18 cellular contexts compared by ENCODE assay signal in the genomic region with DNA sequence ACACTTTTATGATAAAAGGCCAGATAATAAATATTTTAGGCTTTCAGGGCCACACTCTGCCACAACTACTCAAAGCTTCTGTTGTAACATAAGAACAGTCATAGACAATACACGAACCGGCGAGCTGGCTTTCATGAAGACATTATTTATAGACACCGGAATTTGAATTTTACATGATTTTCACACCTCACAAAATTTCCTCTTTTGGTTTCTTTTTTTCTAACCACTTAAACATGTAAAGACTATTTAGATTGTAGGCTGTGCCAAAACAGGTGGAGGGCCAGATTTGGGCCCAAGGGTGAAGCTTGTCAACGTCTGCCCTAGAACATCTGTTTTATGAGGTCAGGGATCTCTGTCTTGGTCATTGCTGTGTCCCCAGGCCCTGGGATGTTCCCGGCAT. TPM values are rescaled to one million over a fixed set of nuclear protein-coding genes. Genes with fewer than 3 reads are reported as not detected.
DNase-seq lines count a peak whose midpoint lies in the region; ATAC-seq, FAIRE-seq and TF ChIP-seq lines count a peak whose summit lies in the region.
"Had no signal": no experiment of that assay in that cellular context is flagged by ENCODE, and none has a peak within 500 bp of the region (broad histone marks: within the 10 kb centered on the region; RNA-seq: fewer than 3 reads in every experiment).

No MANE protein-coding gene starts in this region.

- no peaks in the 10 kb centered on the region for H3K79me2 ChIP-seq in K562 (ENCODE audit: control insufficient read depth, insufficient read depth, low read length)

- H3K9me3 Mint-ChIP-seq in activated T-cell treated with anti-CD3 and anti-CD28 coated beads, Interleukin-2, amount 50 U/mL, for 72 hours = no peaks in the 10 kb centered on the region
- H3K9me3 Mint-ChIP-seq in T-helper 2 cell treated with Interferon-gamma antibody and Interleukin-4, amounts not matched to agents 5 μg/mL and 100 μg/mL, for 36 hours = no peaks in the 10 kb centered on the region
- H3K9me3 Mint-ChIP-seq: activated naive CD4-positive, alpha-beta T cell treated with anti-CD3 and anti-CD28 coated beads, Interleukin-2, amount 50 U/mL, for 72 hours had no signal

- H3K27ac ChIP-seq in K562 (ENCODE audit: extremely low read depth, low read depth, low read length) = no peak overlapping the region
- H3K27ac ChIP-seq: coronary artery, esophagus squamous epithelium, neutrophil had no signal

- TF ChIP-seq CTCF in K562 (IDR thresholded peaks at IDR 0.05 in 2 of 3, conservative IDR thresholded peaks at IDR 0.05 in 1 of 3; ENCODE audit: insufficient read depth in 2 of 3, low read depth in 1 of 3, low read length in 3 of 3) = no peak

- H3K9ac ChIP-seq in K562 (ENCODE audit: insufficient read depth in 1 of 2, low read depth in 2 of 2, low read length in 2 of 2) = no peak overlapping the region

- DNase-seq in activated T-cell treated with anti-CD3 and anti-CD28 coated beads, Interleukin-2, amount 50 U/mL, for 72 hours = no peak
- no peak for DNase-seq in activated T-cell treated with anti-CD3 and anti-CD28 coated beads, Interleukin-2, amount 50 U/mL, for 48 hours
- DNase-seq in K562 (ENCODE audit: extremely low read depth in 1 of 4, low spot score in 3 of 4) (no peak), HAP-1 (ENCODE audit: low spot score in 2 of 2) (no peak), cardiac septum (ENCODE audit: low spot score) (no peak)
- DNase-seq in T-helper 2 cell treated with Interferon-gamma antibody and Interleukin-4, amounts not matched to agents 5 μg/mL and 100 μg/mL, for 36 hours (ENCODE audit: low spot score) = no peak
- no peak for DNase-seq in central memory CD4-positive, alpha-beta T cell
- DNase-seq: activated CD8-positive, alpha-beta memory T cell treated with anti-CD3 and anti-CD28 coated beads for 24 hours; esophagus squamous epithelium; NCI-H1694 treated with DMSO at 0.1 percent for 48 hours; NCI-H748 treated with DMSO at 0.1 percent for 48 hours; small intestine had no signal

- H4K20me1 ChIP-seq in K562 (replicated peaks; ENCODE audit: control insufficient read depth, insufficient read depth, low read length) = no peaks in the 10 kb centered on the region

- no peak overlapping the region for H3K4me3 ChIP-seq in K562
- no peak overlapping the region for H3K4me3 ChIP-seq in HAP-1
- H3K4me3 ChIP-seq: coronary artery, esophagus squamous epithelium had no signal

- H3K4me1 ChIP-seq in K562 (replicated peaks in 1 of 2; ENCODE audit: control insufficient read depth in 2 of 2, insufficient read depth in 2 of 2, low read length in 2 of 2) (peaks cover 3 to 19% of the 10 kb centered on the region in 2 experiments; a peak in 3 of 5 replicates), HAP-1 (peaks cover 21% of the 10 kb centered on the region)

- 30% methylated on average over 6 of the region's 6 CpGs for WGBS in K562 (ENCODE audit: insufficient coverage, low coverage, missing lambda C conversion rate)

- in situ Hi-C loops in K562 (cut with MboI) = no loop called here
- in situ Hi-C loops in HAP-1 (cut with MboI; ENCODE audit: low sequenced_read_pairs) = no loop called here

- peak overlapping the region; percentile 43 for H3K27ac Mint-ChIP-seq in activated T-cell treated with anti-CD3 and anti-CD28 coated beads, Interleukin-2, amount 50 U/mL, for 72 hours
- no peak overlapping the region for H3K27ac Mint-ChIP-seq in T-helper 2 cell treated with Interferon-gamma antibody and Interleukin-4, amounts not matched to agents 5 μg/mL and 100 μg/mL, for 36 hours

- intact Hi-C loops in K562 (cut with micrococcal nuclease) = no loop called here
- intact Hi-C loops in cardiac septum (cut with DNase I) = loop anchor here (5.0 kb wide), 1 partner anchor 114 kb away; no protein-coding TSS in a partner anchor

- peak; percentile 19 for FAIRE-seq in K562 (lab: Jason Lieb, UNC)
- FAIRE-seq: small intestine, TTC549 had no signal

- H3K27me3 ChIP-seq in K562 (ENCODE audit: control insufficient read depth in 2 of 2, insufficient read depth in 2 of 2, low read length in 2 of 2) = peaks cover 0 to 5% of the 10 kb centered on the region in 2 experiments; a peak in 2 of 5 replicates
- H3K27me3 ChIP-seq in HAP-1 (ENCODE audit: low read depth) = no peaks in the 10 kb centered on the region

- H3K4me3 Mint-ChIP-seq in activated T-cell treated with anti-CD3 and anti-CD28 coated beads, Interleukin-2, amount 50 U/mL, for 72 hours = no peak overlapping the region
- no peak overlapping the region for H3K4me3 Mint-ChIP-seq in T-helper 2 cell treated with Interferon-gamma antibody and Interleukin-4, amounts not matched to agents 5 μg/mL and 100 μg/mL, for 36 hours

- H3K27me3 Mint-ChIP-seq in activated T-cell treated with anti-CD3 and anti-CD28 coated beads, Interleukin-2, amount 50 U/mL, for 72 hours (ENCODE audit: low read depth) = no peaks in the 10 kb centered on the region
- peaks cover 2% of the 10 kb centered on the region for H3K27me3 Mint-ChIP-seq in T-helper 2 cell treated with Interferon-gamma antibody and Interleukin-4, amounts not matched to agents 5 μg/mL and 100 μg/mL, for 36 hours (ENCODE audit: low read depth)

- CTCF ChIA-PET in K562 (lab: Yijun Ruan, JAX; ENCODE audit: low intra/inter-chr PET ratio) = no interaction called here

- TF ChIP-seq RAD21 in K562 (CRISPR knock-in tag; conservative IDR thresholded peaks at IDR 0.05 in 1 of 2, IDR thresholded peaks at IDR 0.05 in 1 of 2) = no peak

- H3K9me3 ChIP-seq in K562 (replicated peaks; ENCODE audit: control insufficient read depth, insufficient read depth, low read depth, low read length) = no peaks in the 10 kb centered on the region
- H3K9me3 ChIP-seq in HAP-1 = peaks cover 3% of the 10 kb centered on the region; the same call in 1 of the 2 replicates
- H3K9me3 ChIP-seq: esophagus squamous epithelium, neutrophil had no signal

- no peak for ATAC-seq in activated T-cell treated with anti-CD3 and anti-CD28 coated beads, Interleukin-2, amount 50 U/mL, for 72 hours (replicated peaks in 1 of 2)
- peak; percentile 37 for ATAC-seq in HG03060 (IDR thresholded peaks at IDR 0.05; ENCODE audit: low read depth, unreplicated experiment)
- no peak for ATAC-seq in K562
- ATAC-seq: activated naive CD4-positive, alpha-beta T cell treated with anti-CD3 and anti-CD28 coated beads, Interleukin-2, amount 50 U/mL, for 72 hours had no signal

- H2AFZ ChIP-seq in K562 (ENCODE audit: low read depth, low read length) = peak overlapping the region; percentile 14; the same call in 1 of the 2 replicates

- H3K36me3 ChIP-seq in K562 (ENCODE audit: control insufficient read depth, insufficient read depth, low read length) (no peaks in the 10 kb centered on the region), HAP-1 (replicated peaks) (no peaks in the 10 kb centered on the region)
- H3K36me3 ChIP-seq: esophagus squamous epithelium, neutrophil had no signal

- no TSS peak for BruUV-seq in K562 (replicated peaks; lab: Mats Ljungman, UMichigan)

- no peaks in the 10 kb centered on the region for H3K9me1 ChIP-seq in K562 (ENCODE audit: control insufficient read depth, insufficient read depth, low read length)

- no peaks in the 10 kb centered on the region for H3K4me1 Mint-ChIP-seq in activated T-cell treated with anti-CD3 and anti-CD28 coated beads, Interleukin-2, amount 50 U/mL, for 72 hours (ENCODE audit: low read depth)
- H3K4me1 Mint-ChIP-seq in T-helper 2 cell treated with Interferon-gamma antibody and Interleukin-4, amounts not matched to agents 5 μg/mL and 100 μg/mL, for 36 hours (ENCODE audit: low read depth) = no peaks in the 10 kb centered on the region

- TF ChIP-seq POLR2A in K562 (conservative IDR thresholded peaks at IDR 0.05) = no peak

- no peak for TF ChIP-seq EP300 in K562 (IDR thresholded peaks at IDR 0.05; ENCODE audit: low read length)

- POLR2A ChIA-PET in K562 (lab: Yijun Ruan, JAX) = interaction anchor here (1.0 to 1.4 kb wide), 3 partner anchors 12 to 232 kb away, joined by 3 to 5 read pairs (median 3); no protein-coding TSS in a partner anchor

- H3K36me3 Mint-ChIP-seq in activated T-cell treated with anti-CD3 and anti-CD28 coated beads, Interleukin-2, amount 50 U/mL, for 72 hours (ENCODE audit: insufficient read depth in 2 of 2) = no peaks in the 10 kb centered on the region
- H3K36me3 Mint-ChIP-seq in T-helper 2 cell treated with Interferon-gamma antibody and Interleukin-4, amounts not matched to agents 5 μg/mL and 100 μg/mL, for 36 hours (ENCODE audit: low read depth) = no peaks in the 10 kb centered on the region
- H3K36me3 Mint-ChIP-seq: activated naive CD4-positive, alpha-beta T cell treated with anti-CD3 and anti-CD28 coated beads, Interleukin-2, amount 50 U/mL, for 72 hours had no signal

- H3K4me2 ChIP-seq in K562 (ENCODE audit: insufficient read depth, low read length) = no peak overlapping the region

RNA-seq across cellular contexts. Expression of a gene that starts 29.7 kb away (rescaled TPM):
- not detected for total RNA-seq in activated T-cell treated with anti-CD3 and anti-CD28 coated beads, Interleukin-2, amount 50 U/mL, for 72 hours
- not detected in 2 replicates for total RNA-seq in K562 (2011; cell fraction: chromatin; rRNA removed; ENCODE audit: low replicate concordance)
- not detected in 2 replicates for total RNA-seq in K562 (2011; cell fraction: nucleolus; rRNA removed)
- total RNA-seq in K562 (2011; cell fraction: nucleoplasm; rRNA removed) = not detected in 2 replicates
- not detected in 2 replicates for total RNA-seq in K562 (2014; rRNA removed)
- not detected in 2 replicates for total RNA-seq in K562 (2014; rRNA removed; fragmentation: Illumina TruSeq; extraction: Trizol)
- total RNA-seq in K562 (2015; rRNA removed; fragmentation: Illumina TruSeq; extraction: Trizol) = not detected in 2 replicates
- 0.24 and 0.60 TPM in 2 replicates for total RNA-seq in K562 (2021)
- polyA plus RNA-seq in K562 (2011; rRNA removed) = not detected in 2 replicates
- polyA plus RNA-seq in K562 (2011; cell fraction: cytosol; rRNA removed) = not detected in 2 replicates
- not detected in 2 replicates for polyA plus RNA-seq in K562 (2011; cell fraction: nucleus; rRNA removed)
- 0.16 TPM in 1 of 2 replicates, not detected in the other for polyA plus RNA-seq in K562 (2012)
- polyA plus RNA-seq in K562 (2014; fragmentation: Illumina TruSeq; extraction: Trizol) = not detected in 2 replicates
- not detected for polyA plus RNA-seq in K562 (2014; fragmentation: Nextera tagmentation; extraction: Ambion mirVana)
- not detected in 2 replicates for polyA plus RNA-seq in K562 (2014; rRNA removed)
- polyA minus RNA-seq in K562 (2011; rRNA and poly(A)+ RNA removed) = not detected in 2 replicates
- polyA minus RNA-seq in K562 (2011; cell fraction: cytosol; rRNA and poly(A)+ RNA removed) = not detected in 2 replicates
- not detected in 2 replicates for polyA minus RNA-seq in K562 (2011; cell fraction: nucleus; rRNA and poly(A)+ RNA removed)
- total RNA-seq in cardiac septum = not detected
- total RNA-seq: activated naive CD4-positive, alpha-beta T cell treated with anti-CD3 and anti-CD28 coated beads, Interleukin-2, amount 50 U/mL, for 72 hours had no signal

RNA-seq across cellular contexts. Expression of a gene that starts 44.4 kb away (rescaled TPM):
- under 1 TPM; 0.19 to 0.30 TPM for total RNA-seq in activated T-cell treated with anti-CD3 and anti-CD28 coated beads, Interleukin-2, amount 50 U/mL, for 72 hours
- total RNA-seq in K562 (2011; cell fraction: chromatin; rRNA removed; ENCODE audit: low replicate concordance) = 0.30 and 0.74 TPM in 2 replicates
- 0.26 and 0.67 TPM in 2 replicates for total RNA-seq in K562 (2011; cell fraction: nucleolus; rRNA removed)
- 0.59 and 0.99 TPM in 2 replicates for total RNA-seq in K562 (2011; cell fraction: nucleoplasm; rRNA removed)
- total RNA-seq in K562 (2014; rRNA removed) (not detected in 2 replicates), K562 (2014; rRNA removed; fragmentation: Illumina TruSeq; extraction: Trizol) (not detected in 2 replicates), K562 (2015; rRNA removed; fragmentation: Illumina TruSeq; extraction: Trizol) (0.15 TPM in 1 of 2 replicates, not detected in the other), K562 (2021) (0.20 and 0.36 TPM in 2 replicates), cardiac septum (4.9 TPM)
- polyA plus RNA-seq in K562 (2011; rRNA removed) (0.10 and 0.11 TPM in 2 replicates), K562 (2014; fragmentation: Illumina TruSeq; extraction: Trizol) (not detected in 2 replicates), K562 (2014; fragmentation: Nextera tagmentation; extraction: Ambion mirVana) (not detected), K562 (2014; rRNA removed) (not detected in 2 replicates)
- 0.09 and 0.12 TPM in 2 replicates for polyA plus RNA-seq in K562 (2011; cell fraction: cytosol; rRNA removed)
- polyA plus RNA-seq in K562 (2011; cell fraction: nucleus; rRNA removed) = 0.63 and 1.3 TPM in 2 replicates
- 0.10 and 1.7 TPM in 2 replicates for polyA plus RNA-seq in K562 (2012)
- polyA minus RNA-seq in K562 (2011; rRNA and poly(A)+ RNA removed) = not detected in 2 replicates
- polyA minus RNA-seq in K562 (2011; cell fraction: cytosol; rRNA and poly(A)+ RNA removed) = not detected in 2 replicates
- 0.27 and 0.56 TPM in 2 replicates for polyA minus RNA-seq in K562 (2011; cell fraction: nucleus; rRNA and poly(A)+ RNA removed)
- total RNA-seq: A172; activated naive CD4-positive, alpha-beta T cell treated with anti-CD3 and anti-CD28 coated beads, Interleukin-2, amount 50 U/mL, for 72 hours had no signal

RNA-seq across cellular contexts. Expression of a gene that starts 48.9 kb away (rescaled TPM):
- under 1 TPM; 0.72 to 1.00 TPM for total RNA-seq in activated T-cell treated with anti-CD3 and anti-CD28 coated beads, Interleukin-2, amount 50 U/mL, for 72 hours
- 1.9 TPM in 2 replicates for total RNA-seq in K562 (2011; cell fraction: chromatin; rRNA removed; ENCODE audit: low replicate concordance)
- 0.67 and 0.92 TPM in 2 replicates for total RNA-seq in K562 (2011; cell fraction: nucleolus; rRNA removed)
- total RNA-seq in K562 (2011; cell fraction: nucleoplasm; rRNA removed) = 0.88 and 0.92 TPM in 2 replicates
- 0.14 TPM in 1 of 2 replicates, not detected in the other for total RNA-seq in K562 (2014; rRNA removed)
- total RNA-seq in K562 (2014; rRNA removed; fragmentation: Illumina TruSeq; extraction: Trizol) = not detected in 2 replicates
- total RNA-seq in K562 (2015; rRNA removed; fragmentation: Illumina TruSeq; extraction: Trizol) = not detected in 2 replicates
- total RNA-seq in K562 (2021) = 0.24 TPM in 1 of 2 replicates, not detected in the other
- polyA plus RNA-seq in K562 (2011; rRNA removed) = 0.29 and 0.73 TPM in 2 replicates
- polyA plus RNA-seq in K562 (2011; cell fraction: cytosol; rRNA removed) = 0.16 and 0.37 TPM in 2 replicates
- 3.1 and 4.6 TPM in 2 replicates for polyA plus RNA-seq in K562 (2011; cell fraction: nucleus; rRNA removed)
- polyA plus RNA-seq in K562 (2012) = 0.35 and 1.6 TPM in 2 replicates
- polyA plus RNA-seq in K562 (2014; fragmentation: Illumina TruSeq; extraction: Trizol) = 0.30 and 0.33 TPM in 2 replicates
- polyA plus RNA-seq in K562 (2014; fragmentation: Nextera tagmentation; extraction: Ambion mirVana) = not detected
- polyA plus RNA-seq in K562 (2014; rRNA removed) = 0.21 and 1.1 TPM in 2 replicates
- polyA minus RNA-seq in K562 (2011; rRNA and poly(A)+ RNA removed) = not detected in 2 replicates
- not detected in 2 replicates for polyA minus RNA-seq in K562 (2011; cell fraction: cytosol; rRNA and poly(A)+ RNA removed)
- 0.54 TPM in 1 of 2 replicates, not detected in the other for polyA minus RNA-seq in K562 (2011; cell fraction: nucleus; rRNA and poly(A)+ RNA removed)
- 8.1 TPM for total RNA-seq in cardiac septum
- total RNA-seq: A172 had no signal

RNA-seq across cellular contexts. Expression of a gene that starts 52.7 kb away (rescaled TPM):
- total RNA-seq in activated T-cell treated with anti-CD3 and anti-CD28 coated beads, Interleukin-2, amount 50 U/mL, for 72 hours = 1 to 10 TPM; 1.6 to 2.0 TPM
- total RNA-seq in K562 (2011; cell fraction: chromatin; rRNA removed; ENCODE audit: low replicate concordance) = 0.67 TPM in 1 of 2 replicates, not detected in the other
- 0.50 TPM in 1 of 2 replicates, not detected in the other for total RNA-seq in K562 (2011; cell fraction: nucleolus; rRNA removed)
- not detected in 2 replicates for total RNA-seq in K562 (2011; cell fraction: nucleoplasm; rRNA removed)
- total RNA-seq in K562 (2014; rRNA removed) (2.3 and 2.4 TPM in 2 replicates), K562 (2014; rRNA removed; fragmentation: Illumina TruSeq; extraction: Trizol) (not detected in 2 replicates), K562 (2015; rRNA removed; fragmentation: Illumina TruSeq; extraction: Trizol) (0.60 and 1.3 TPM in 2 replicates), K562 (2021) (1.7 and 2.7 TPM in 2 replicates), cardiac septum (613 TPM)
- polyA plus RNA-seq in K562 (2011; rRNA removed) (0.40 and 0.66 TPM in 2 replicates), K562 (2014; fragmentation: Illumina TruSeq; extraction: Trizol) (0.71 and 2.1 TPM in 2 replicates), K562 (2014; fragmentation: Nextera tagmentation; extraction: Ambion mirVana) (not detected), K562 (2014; rRNA removed) (2.4 and 3.2 TPM in 2 replicates)
- polyA plus RNA-seq in K562 (2011; cell fraction: cytosol; rRNA removed) = 0.16 TPM in 1 of 2 replicates, not detected in the other
- 0.49 and 2.1 TPM in 2 replicates for polyA plus RNA-seq in K562 (2011; cell fraction: nucleus; rRNA removed)
- polyA plus RNA-seq in K562 (2012) = 2.1 and 4.4 TPM in 2 replicates
- not detected in 2 replicates for polyA minus RNA-seq in K562 (2011; rRNA and poly(A)+ RNA removed)
- not detected in 2 replicates for polyA minus RNA-seq in K562 (2011; cell fraction: cytosol; rRNA and poly(A)+ RNA removed)
- 0.67 TPM in 1 of 2 replicates, not detected in the other for polyA minus RNA-seq in K562 (2011; cell fraction: nucleus; rRNA and poly(A)+ RNA removed)
- total RNA-seq: A172 had no signal

RNA-seq across cellular contexts. Expression of a gene that starts 55.7 kb away (rescaled TPM):
- total RNA-seq in activated T-cell treated with anti-CD3 and anti-CD28 coated beads, Interleukin-2, amount 50 U/mL, for 72 hours = 1 to 10 TPM; 2.7 to 4.7 TPM
- total RNA-seq in K562 (2011; cell fraction: chromatin; rRNA removed; ENCODE audit: low replicate concordance) = 6.3 and 14.6 TPM in 2 replicates
- total RNA-seq in K562 (2011; cell fraction: nucleolus; rRNA removed) = 7.7 and 7.9 TPM in 2 replicates
- 8.3 and 13.4 TPM in 2 replicates for total RNA-seq in K562 (2011; cell fraction: nucleoplasm; rRNA removed)
- 0.91 and 1.6 TPM in 2 replicates for total RNA-seq in K562 (2014; rRNA removed)
- 0.51 and 0.80 TPM in 2 replicates for total RNA-seq in K562 (2014; rRNA removed; fragmentation: Illumina TruSeq; extraction: Trizol)
- total RNA-seq in K562 (2015; rRNA removed; fragmentation: Illumina TruSeq; extraction: Trizol) = 0.91 and 1.2 TPM in 2 replicates
- total RNA-seq in K562 (2021) = 1.8 TPM in 2 replicates
- 2.5 and 4.2 TPM in 2 replicates for polyA plus RNA-seq in K562 (2011; rRNA removed)
- polyA plus RNA-seq in K562 (2011; cell fraction: cytosol; rRNA removed) = 2.3 and 2.6 TPM in 2 replicates
- 9.1 and 10.0 TPM in 2 replicates for polyA plus RNA-seq in K562 (2011; cell fraction: nucleus; rRNA removed)
- 1.4 and 3.7 TPM in 2 replicates for polyA plus RNA-seq in K562 (2012)
- 0.79 and 1.0 TPM in 2 replicates for polyA plus RNA-seq in K562 (2014; fragmentation: Illumina TruSeq; extraction: Trizol)
- under 1 TPM; 0.03 to 0.06 TPM for polyA plus RNA-seq in K562 (2014; fragmentation: Nextera tagmentation; extraction: Ambion mirVana)
- 1.2 and 2.1 TPM in 2 replicates for polyA plus RNA-seq in K562 (2014; rRNA removed)
- 1.1 and 2.6 TPM in 2 replicates for polyA minus RNA-seq in K562 (2011; rRNA and poly(A)+ RNA removed)
- 1.2 and 1.5 TPM in 2 replicates for polyA minus RNA-seq in K562 (2011; cell fraction: cytosol; rRNA and poly(A)+ RNA removed)
- 1.6 and 2.2 TPM in 2 replicates for polyA minus RNA-seq in K562 (2011; cell fraction: nucleus; rRNA and poly(A)+ RNA removed)
- total RNA-seq in cardiac septum = 58.7 TPM
